ENCODE assay signal across 3 cellular contexts in the genomic region with DNA sequence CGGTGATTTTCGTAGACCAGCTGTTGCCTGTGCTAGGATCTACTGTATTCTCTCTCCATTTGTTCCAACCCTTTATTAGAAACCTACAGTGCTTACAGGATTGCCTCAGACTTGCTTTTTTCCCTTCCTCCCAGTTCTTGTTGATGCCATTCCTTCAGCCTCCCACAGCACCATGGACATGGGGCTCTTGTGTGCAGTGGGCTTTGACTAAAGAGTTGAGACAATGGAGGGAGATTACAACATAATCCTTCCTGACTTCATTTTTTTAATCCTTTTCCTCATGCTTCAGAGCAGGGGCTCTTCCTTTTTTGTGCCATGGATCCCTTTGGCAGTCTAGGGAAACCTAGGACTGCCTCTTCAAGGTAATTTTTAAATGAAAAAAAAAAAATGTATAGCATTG.
A peak's percentile ranks its signal among the peaks of the same experiment; 100 is the strongest.
TF ChIP-seq lines count a peak whose summit lies in the region.

No MANE protein-coding gene starts in this region.

TF ChIP-seq in Ishikawa, 13 proteins besides CTCF, POLR2A, EP300 and RAD21 (continued from another document):
- TF ChIP-seq, protein P1, sequence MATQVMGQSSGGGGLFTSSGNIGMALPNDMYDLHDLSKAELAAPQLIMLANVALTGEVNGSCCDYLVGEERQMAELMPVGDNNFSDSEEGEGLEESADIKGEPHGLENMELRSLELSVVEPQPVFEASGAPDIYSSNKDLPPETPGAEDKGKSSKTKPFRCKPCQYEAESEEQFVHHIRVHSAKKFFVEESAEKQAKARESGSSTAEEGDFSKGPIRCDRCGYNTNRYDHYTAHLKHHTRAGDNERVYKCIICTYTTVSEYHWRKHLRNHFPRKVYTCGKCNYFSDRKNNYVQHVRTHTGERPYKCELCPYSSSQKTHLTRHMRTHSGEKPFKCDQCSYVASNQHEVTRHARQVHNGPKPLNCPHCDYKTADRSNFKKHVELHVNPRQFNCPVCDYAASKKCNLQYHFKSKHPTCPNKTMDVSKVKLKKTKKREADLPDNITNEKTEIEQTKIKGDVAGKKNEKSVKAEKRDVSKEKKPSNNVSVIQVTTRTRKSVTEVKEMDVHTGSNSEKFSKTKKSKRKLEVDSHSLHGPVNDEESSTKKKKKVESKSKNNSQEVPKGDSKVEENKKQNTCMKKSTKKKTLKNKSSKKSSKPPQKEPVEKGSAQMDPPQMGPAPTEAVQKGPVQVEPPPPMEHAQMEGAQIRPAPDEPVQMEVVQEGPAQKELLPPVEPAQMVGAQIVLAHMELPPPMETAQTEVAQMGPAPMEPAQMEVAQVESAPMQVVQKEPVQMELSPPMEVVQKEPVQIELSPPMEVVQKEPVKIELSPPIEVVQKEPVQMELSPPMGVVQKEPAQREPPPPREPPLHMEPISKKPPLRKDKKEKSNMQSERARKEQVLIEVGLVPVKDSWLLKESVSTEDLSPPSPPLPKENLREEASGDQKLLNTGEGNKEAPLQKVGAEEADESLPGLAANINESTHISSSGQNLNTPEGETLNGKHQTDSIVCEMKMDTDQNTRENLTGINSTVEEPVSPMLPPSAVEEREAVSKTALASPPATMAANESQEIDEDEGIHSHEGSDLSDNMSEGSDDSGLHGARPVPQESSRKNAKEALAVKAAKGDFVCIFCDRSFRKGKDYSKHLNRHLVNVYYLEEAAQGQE (IDR thresholded peaks at IDR 0.05; ENCODE audit: low read depth) = 0 out of 2 replicates have a peak, but pooled peaks have one; percentile 13
- no peak for TF ChIP-seq TCF12 (IDR thresholded peaks at IDR 0.05; ENCODE audit: low read depth)
- TF ChIP-seq, protein P2, sequence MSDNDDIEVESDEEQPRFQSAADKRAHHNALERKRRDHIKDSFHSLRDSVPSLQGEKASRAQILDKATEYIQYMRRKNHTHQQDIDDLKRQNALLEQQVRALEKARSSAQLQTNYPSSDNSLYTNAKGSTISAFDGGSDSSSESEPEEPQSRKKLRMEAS (IDR thresholded peaks at IDR 0.05) = no peak

TF ChIP-seq in H1, 55 proteins besides CTCF, POLR2A, EP300 and RAD21 (continued from another document):
- TF ChIP-seq KDM4A (IDR thresholded peaks at IDR 0.05; ENCODE audit: low read depth, low read length, severe bottlenecking) = no peak
- TF ChIP-seq RBBP5 (IDR thresholded peaks at IDR 0.05; ENCODE audit: borderline replicate concordance, low read depth, low read length) = no peak
- TF ChIP-seq SP4 (IDR thresholded peaks at IDR 0.05; ENCODE audit: low read length) = no peak
- no peak for TF ChIP-seq ASH2L (IDR thresholded peaks at IDR 0.05; ENCODE audit: low read length)
- no peak for TF ChIP-seq EZH2 (IDR thresholded peaks at IDR 0.05; ENCODE audit: low read depth, low read length, severe bottlenecking)
- no peak for TF ChIP-seq SIN3A (conservative IDR thresholded peaks at IDR 0.05 in 1 of 2, IDR thresholded peaks at IDR 0.05 in 1 of 2; ENCODE audit: low read depth in 1 of 2, low read length in 2 of 2)
- no peak for TF ChIP-seq CHD1 (IDR thresholded peaks at IDR 0.05; ENCODE audit: low read depth, low read length)
- TF ChIP-seq POU5F1 (IDR thresholded peaks at IDR 0.05; ENCODE audit: low read depth, low read length) = no peak
- no peak for TF ChIP-seq RXRA (IDR thresholded peaks at IDR 0.05; ENCODE audit: insufficient read depth, low read depth, low read length)
- TF ChIP-seq CBX8 (IDR thresholded peaks at IDR 0.05; ENCODE audit: borderline replicate concordance, low read depth, low read length) = no peak
- TF ChIP-seq CHD2 (IDR thresholded peaks at IDR 0.05; ENCODE audit: low read length) = no peak
- TF ChIP-seq TAF7 (optimal IDR thresholded peaks at IDR 0.05; ENCODE audit: borderline replicate concordance, low read depth, low read length) = no peak

TF ChIP-seq in WTC11, 78 proteins besides CTCF, POLR2A, EP300 and RAD21:
- TF ChIP-seq, protein P3, sequence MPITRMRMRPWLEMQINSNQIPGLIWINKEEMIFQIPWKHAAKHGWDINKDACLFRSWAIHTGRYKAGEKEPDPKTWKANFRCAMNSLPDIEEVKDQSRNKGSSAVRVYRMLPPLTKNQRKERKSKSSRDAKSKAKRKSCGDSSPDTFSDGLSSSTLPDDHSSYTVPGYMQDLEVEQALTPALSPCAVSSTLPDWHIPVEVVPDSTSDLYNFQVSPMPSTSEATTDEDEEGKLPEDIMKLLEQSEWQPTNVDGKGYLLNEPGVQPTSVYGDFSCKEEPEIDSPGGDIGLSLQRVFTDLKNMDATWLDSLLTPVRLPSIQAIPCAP (CRISPR knock-in tag; IDR thresholded peaks at IDR 0.05) = no peak
TF ChIP-seq in WTC11: peak in this region for 0.
